Comparison of ENCODE assay signal across 27 cellular contexts in the genomic region with DNA sequence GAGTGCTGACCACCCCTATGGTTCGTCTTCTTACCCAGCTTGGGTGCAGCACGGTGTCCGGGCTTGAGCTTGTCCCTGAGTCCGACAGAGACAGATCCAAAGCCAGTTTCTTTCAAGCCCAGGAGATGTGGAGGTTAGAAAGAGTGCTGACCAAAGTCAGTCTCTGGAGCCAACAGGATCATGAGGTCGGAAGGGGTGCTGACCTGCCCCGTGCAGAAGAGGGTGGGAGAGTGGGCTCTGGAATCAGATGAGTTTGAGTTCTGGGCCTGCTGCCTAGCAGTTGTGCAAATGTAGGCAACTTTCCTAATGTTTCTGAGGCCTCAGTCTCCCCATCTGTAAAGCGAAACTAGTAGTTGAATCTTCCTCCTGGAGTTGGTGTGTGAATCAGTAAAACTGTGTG. TPM values are rescaled to one million over a fixed set of nuclear protein-coding genes. Genes with fewer than 3 reads are reported as not detected.
"Had no signal": no experiment of that assay in that cellular context is flagged by ENCODE, and none has a peak within 500 bp of the region (broad histone marks: within the 10 kb centered on the region; RNA-seq: fewer than 3 reads in every experiment).

No MANE protein-coding gene starts in this region.

- H3K27me3 ChIP-seq: foreskin keratinocyte, left lung, neural progenitor cell, spleen, transverse colon, upper lobe of right lung, vagina had no signal

- H3K4me3 ChIP-seq: coronary artery, heart right ventricle, left lung, lower lobe of right lung, neural progenitor cell, skin epidermis, spleen, thoracic aorta, transverse colon, upper lobe of right lung, vagina had no signal

- H3K4me1 Mint-ChIP-seq: central memory CD8-positive, alpha-beta T cell; natural killer cell; stimulated activated memory B cell treated with anti-CD40 and anti-IgM and Interleukin-4, amounts not matched to agents 10 μg/mL and 1 μg/mL and 100 μg/mL, for 72 hours had no signal

- H3K36me3 Mint-ChIP-seq: natural killer cell had no signal

- FAIRE-seq: endometrium, islet of Langerhans had no signal

- H3K36me3 ChIP-seq: heart right ventricle, left lung, lower lobe of right lung, neural progenitor cell, spleen, thoracic aorta, transverse colon, upper lobe of right lung, vagina had no signal

- H3K27ac Mint-ChIP-seq: natural killer cell; progenitor cell of endocrine pancreas; stimulated activated memory B cell treated with anti-CD40 and anti-IgM and Interleukin-4, amounts not matched to agents 10 μg/mL and 1 μg/mL and 100 μg/mL, for 72 hours had no signal

- H3K9me3 ChIP-seq: heart right ventricle, left lung, lower lobe of right lung, spleen, thoracic aorta, transverse colon, upper lobe of right lung, vagina had no signal

- H3K4me1 ChIP-seq: foreskin keratinocyte, parathyroid adenoma had no signal

- H3K9me3 Mint-ChIP-seq: central memory CD8-positive, alpha-beta T cell; natural killer cell; neural progenitor cell; stimulated activated memory B cell treated with anti-CD40 and anti-IgM and Interleukin-4, amounts not matched to agents 10 μg/mL and 1 μg/mL and 100 μg/mL, for 72 hours had no signal

- H3K27me3 Mint-ChIP-seq: central memory CD8-positive, alpha-beta T cell; progenitor cell of endocrine pancreas; stimulated activated memory B cell treated with anti-CD40 and anti-IgM and Interleukin-4, amounts not matched to agents 10 μg/mL and 1 μg/mL and 100 μg/mL, for 72 hours had no signal

- DNase-seq: dermis blood vessel endothelial cell; effector memory CD4-positive, alpha-beta T cell; erythroblast; foreskin keratinocyte; glutamatergic neuron; heart right ventricle; hippocampal formation; left cardiac atrium; left lung; lower lobe of right lung; natural killer cell; spleen; stimulated activated CD4-positive, alpha-beta T cell treated with anti-CD3 and anti-CD28 coated beads, Interleukin-4, amount 100 ng/mL, for 4 hours; stimulated activated naive CD8-positive, alpha-beta T cell treated with anti-CD3 and anti-CD28 coated beads, Interleukin-15, Interleukin-2, amounts not matched to agents 100 U/mL and 50 U/mL, for 24 hours; transverse colon; upper lobe of right lung had no signal

- H3K9ac ChIP-seq: neural progenitor cell, parathyroid adenoma had no signal

- H3K27ac ChIP-seq: foreskin keratinocyte, heart right ventricle, left lung, lower lobe of right lung, neural progenitor cell, parathyroid adenoma, skin epidermis, spleen, thoracic aorta, upper lobe of right lung, vagina had no signal

- H3K4me3 Mint-ChIP-seq: central memory CD8-positive, alpha-beta T cell; natural killer cell; neural progenitor cell; stimulated activated memory B cell treated with anti-CD40 and anti-IgM and Interleukin-4, amounts not matched to agents 10 μg/mL and 1 μg/mL and 100 μg/mL, for 72 hours had no signal

RNA-seq across cellular contexts. Expression of a gene that starts 24.5 kb away (rescaled TPM):
- total RNA-seq: dermis blood vessel endothelial cell had no signal
